9 cellular contexts compared by ENCODE assay signal in genomic region chr17:81388091-81388611, GRCh38. TPM values are rescaled to one million over a fixed set of nuclear protein-coding genes. Genes with fewer than 3 reads are reported as not detected.
DNase-seq lines count a peak whose midpoint lies in the region; ATAC-seq and TF ChIP-seq lines count a peak whose summit lies in the region.
"Had no signal": no experiment of that assay in that cellular context is flagged by ENCODE, and none has a peak within 500 bp of the region (broad histone marks: within the 10 kb centered on the region; RNA-seq: fewer than 3 reads in every experiment).

No MANE protein-coding gene starts in this region.

- H3K27me3 ChIP-seq in WERI-Rb-1 (ENCODE audit: insufficient read depth, low read depth, severe bottlenecking) (peaks cover 64% of the 10 kb centered on the region), smooth muscle cell (ENCODE audit: low read depth) (no peaks in the 10 kb centered on the region)

- no peak overlapping the region for H3K4me3 ChIP-seq in HEK293 (ENCODE audit: low read depth, low read length)
- no peak overlapping the region for H3K4me3 ChIP-seq in WERI-Rb-1 (ENCODE audit: low read depth, low read length)
- H3K4me3 ChIP-seq in smooth muscle cell = peak overlapping the region; percentile 74

- POLR2A ChIA-PET in HEK293 (lab: Yijun Ruan, JAX) = interaction anchor here (0.6 kb wide), 2 partner anchors 141 to 197 kb away, joined by 4 read pairs; no protein-coding TSS in a partner anchor

- peak overlapping the region in 1 of 6 donors; percentile 78 for H3K27ac Mint-ChIP-seq in immature natural killer cell

- peaks cover 12 to 30% (median 29%) of the 10 kb centered on the region in 3 donors for H3K27me3 Mint-ChIP-seq in immature natural killer cell (ENCODE audit: low read depth in 3 of 3)

- H3K27ac ChIP-seq in HEK293 (ENCODE audit: extremely low read depth, low read depth, low read length) = peak overlapping the region; percentile 87
- peak overlapping the region; percentile 63 for H3K27ac ChIP-seq in WERI-Rb-1
- peak overlapping the region; percentile 94 for H3K27ac ChIP-seq in smooth muscle cell (ENCODE audit: low read depth)

- CTCF ChIA-PET in HEK293 (lab: Yijun Ruan, JAX) = no interaction called here

- H3K4me2 ChIP-seq in smooth muscle cell = peak overlapping the region; percentile 99

- WGBS in smooth muscle cell (ENCODE audit: low lambda C conversion rate) = 58% methylated on average over 14 of the region's 14 CpGs

- peaks cover 17% of the 10 kb centered on the region for H3F3A ChIP-seq in smooth muscle cell (ENCODE audit: low read depth)

- no peaks in the 10 kb centered on the region for H3K36me3 Mint-ChIP-seq in immature natural killer cell

- H3K9ac ChIP-seq in smooth muscle cell (ENCODE audit: low read depth) = peak overlapping the region; percentile 93

- H3K9me3 Mint-ChIP-seq in immature natural killer cell = no peaks in the 10 kb centered on the region

- H3K79me2 ChIP-seq in smooth muscle cell (ENCODE audit: low read depth) = peaks cover 46% of the 10 kb centered on the region

- H3K4me1 ChIP-seq in HEK293 (ENCODE audit: control insufficient read depth, insufficient read depth, low read length) (peaks cover 21% of the 10 kb centered on the region), smooth muscle cell (ENCODE audit: low read depth) (peaks cover 50% of the 10 kb centered on the region)

- TF ChIP-seq CTCF in HEK293 (tag by site-specific recombination; IDR thresholded peaks at IDR 0.05) (no peak), WERI-Rb-1 (IDR thresholded peaks at IDR 0.05; ENCODE audit: low read depth, low read length) (no peak), smooth muscle cell (IDR thresholded peaks at IDR 0.05; ENCODE audit: borderline replicate concordance, insufficient read depth, poor library complexity, severe bottlenecking) (no peak), GM10266 (IDR thresholded peaks at IDR 0.05; ENCODE audit: control insufficient read depth, insufficient read depth, low read depth, missing control alignments) (no peak)

- H2AFZ ChIP-seq in smooth muscle cell (ENCODE audit: low read depth) = no peak overlapping the region

- H3K36me3 ChIP-seq in HEK293 (ENCODE audit: control insufficient read depth in 2 of 2, insufficient read depth in 1 of 2, low read length in 2 of 2) = peaks cover 0 to 8% of the 10 kb centered on the region in 2 experiments; a peak in 1 of 3 replicates
- H3K36me3 ChIP-seq in WERI-Rb-1 = peaks cover 7% of the 10 kb centered on the region
- no peaks in the 10 kb centered on the region for H3K36me3 ChIP-seq in smooth muscle cell (ENCODE audit: low read depth)

- peaks cover 6% of the 10 kb centered on the region in 2 donors for H3K4me1 Mint-ChIP-seq in immature natural killer cell

- H3K9me3 ChIP-seq in HEK293 (ENCODE audit: control insufficient read depth, insufficient read depth, low read depth, low read length) (no peaks in the 10 kb centered on the region), WERI-Rb-1 (ENCODE audit: severe bottlenecking) (no peaks in the 10 kb centered on the region), smooth muscle cell (replicated peaks; ENCODE audit: low read depth) (no peaks in the 10 kb centered on the region)

- H4K20me1 ChIP-seq in smooth muscle cell (ENCODE audit: low read depth) = no peaks in the 10 kb centered on the region

- ATAC-seq in GM19023 (IDR thresholded peaks at IDR 0.05; ENCODE audit: unreplicated experiment) (no peak), GM21381 (IDR thresholded peaks at IDR 0.05; ENCODE audit: unreplicated experiment) (no peak)

- peak overlapping the region; percentile 47 to 71 (median 60) for H3K4me3 Mint-ChIP-seq in immature natural killer cell

- DNase-seq in WERI-Rb-1 = no peak
- no peak for DNase-seq in immature natural killer cell
- DNase-seq in smooth muscle cell (lab: John Stamatoyannopoulos, UW; ENCODE audit: unreplicated experiment) = no peak
- DNase-seq in NCI-H2107 (lab: John Stamatoyannopoulos, UW) = no peak
- no peak for DNase-seq in GM10266 (ENCODE audit: extremely low spot score)
- DNase-seq: RPMI8226 had no signal

TF ChIP-seq in HEK293, 187 proteins besides CTCF, POLR2A, EP300 and RAD21 (continues in another document):
- TF ChIP-seq PATZ1 (tag by site-specific recombination; IDR thresholded peaks at IDR 0.05) (0 out of 2 replicates have a peak, but pooled peaks have one; percentile 7), ZNF664 (tag by site-specific recombination; IDR thresholded peaks at IDR 0.05) (no peak), ZNF621 (tag by site-specific recombination; IDR thresholded peaks at IDR 0.05) (no peak), ZNF571 (tag by site-specific recombination; IDR thresholded peaks at IDR 0.05) (no peak), ZNF701 (tag by site-specific recombination; IDR thresholded peaks at IDR 0.05) (no peak), ZNF645 (tag by site-specific recombination; IDR thresholded peaks at IDR 0.05) (no peak), GLIS1 (tag by site-specific recombination; IDR thresholded peaks at IDR 0.05) (peak; percentile 61), ZNF37A (tag by site-specific recombination; IDR thresholded peaks at IDR 0.05) (no peak), ZNF121 (tag by site-specific recombination; IDR thresholded peaks at IDR 0.05) (no peak), ZNF501 (tag by site-specific recombination; IDR thresholded peaks at IDR 0.05) (no peak), ZBTB10 (tag by site-specific recombination; IDR thresholded peaks at IDR 0.05) (no peak), ZNF658 (tag by site-specific recombination; IDR thresholded peaks at IDR 0.05) (no peak), ZNF112 (tag by site-specific recombination; IDR thresholded peaks at IDR 0.05) (no peak), ZSCAN16 (tag by site-specific recombination; IDR thresholded peaks at IDR 0.05) (no peak), ZSCAN18 (tag by site-specific recombination; IDR thresholded peaks at IDR 0.05) (no peak), SCRT2 (tag by site-specific recombination; IDR thresholded peaks at IDR 0.05) (no peak), ZNF747 (tag by site-specific recombination; IDR thresholded peaks at IDR 0.05) (no peak), SCRT1 (tag by site-specific recombination; IDR thresholded peaks at IDR 0.05; ENCODE audit: borderline replicate concordance) (no peak)

RNA-seq across cellular contexts. Expression of gene BAHCC1, which starts 7.1 kb away (rescaled TPM):
- polyA plus RNA-seq in immature natural killer cell (under 1 TPM in 1 of 3 donors, not detected in 2; 0.02 TPM), smooth muscle cell (3.2 and 3.9 TPM in 2 replicates)
- 4.6 and 5.4 TPM in 2 replicates for total RNA-seq in smooth muscle cell
